ENCODE assay signal across 14 cellular contexts in genomic region chr4:26248647-26249046, GRCh38.
DNase-seq lines count a peak whose midpoint lies in the region; ATAC-seq and TF ChIP-seq lines count a peak whose summit lies in the region.
"Had no signal": no experiment of that assay in that cellular context is flagged by ENCODE, and none has a peak within 500 bp of the region (broad histone marks: within the 10 kb centered on the region; RNA-seq: fewer than 3 reads in every experiment).

No MANE protein-coding gene starts in this region.

- peak; percentile 89 for DNase-seq in DMS 273 (lab: John Stamatoyannopoulos, UW; ENCODE audit: unreplicated experiment)
- peak; percentile 3 for DNase-seq in NCI-H1417 treated with DMSO at 0.1 percent for 48 hours (lab: John Stamatoyannopoulos, UW)
- DNase-seq in SK-N-MC (ENCODE audit: low read depth, low spot score) = peak; percentile 40
- peak; percentile 81 for DNase-seq in iris pigment epithelial cell (ENCODE audit: low read depth)
- no peak for DNase-seq in stimulated activated CD4-positive, alpha-beta T cell treated with anti-CD3 and anti-CD28 coated beads, Interleukin-2, amount 100 ng/mL, for 24 hours
- DNase-seq in spleen = no peak
- no peak for DNase-seq in activated CD4-positive, alpha-beta T cell treated with anti-CD3 and anti-CD28 coated beads, Interleukin-2, amount 10 ng/mL, durations not matched to agents 24 days and 14 days
- DNase-seq: Caco-2; effector CD8-positive, alpha-beta T cell; kidney glomerular epithelial cell; NCI-H526; T1000 had no signal

- peaks cover 7% of the 10 kb centered on the region for H3K9me3 Mint-ChIP-seq in activated CD4-positive, alpha-beta T cell treated with anti-CD3 and anti-CD28 coated beads, Interleukin-2, amount 10 ng/mL, durations not matched to agents 24 days and 14 days

- H3K36me3 ChIP-seq in SK-N-MC (ENCODE audit: insufficient read depth, low read length) (no peaks in the 10 kb centered on the region), spleen (no peaks in the 10 kb centered on the region)

- no peak overlapping the region for H3K9ac ChIP-seq in SK-N-MC (ENCODE audit: insufficient read length)

- no peak for TF ChIP-seq CTCF in spleen (IDR thresholded peaks at IDR 0.05 in 8 of 11, conservative IDR thresholded peaks at IDR 0.05 in 3 of 11)

- ATAC-seq in HG03439 (IDR thresholded peaks at IDR 0.05; ENCODE audit: unreplicated experiment) = no peak
- ATAC-seq: GM23338 had no signal

- TF ChIP-seq POLR2A in spleen (IDR thresholded peaks at IDR 0.05) = no peak

- no peak overlapping the region for H3K27ac Mint-ChIP-seq in activated CD4-positive, alpha-beta T cell treated with anti-CD3 and anti-CD28 coated beads, Interleukin-2, amount 10 ng/mL, durations not matched to agents 24 days and 14 days
- H3K27ac Mint-ChIP-seq: GM23338 had no signal

- no peaks in the 10 kb centered on the region for H3K27me3 ChIP-seq in spleen (replicated peaks in 1 of 7)

- H3K9me3 ChIP-seq in SK-N-MC (ENCODE audit: low read depth, low read length) = peaks cover 3% of the 10 kb centered on the region; the same call in 1 of the 2 replicates
- peaks cover 0 to 2% (median 0%) of the 10 kb centered on the region in 8 donors for H3K9me3 ChIP-seq in spleen
- H3K9me3 ChIP-seq: Caco-2 had no signal

- H3K4me1 Mint-ChIP-seq in activated CD4-positive, alpha-beta T cell treated with anti-CD3 and anti-CD28 coated beads, Interleukin-2, amount 10 ng/mL, durations not matched to agents 24 days and 14 days = peaks cover 3% of the 10 kb centered on the region
- H3K4me1 Mint-ChIP-seq: GM23338 had no signal

- peak overlapping the region; percentile 58 for H3K4me3 ChIP-seq in SK-N-MC
- no peak overlapping the region for H3K4me3 ChIP-seq in spleen
- H3K4me3 ChIP-seq: GM23338 had no signal

- intact Hi-C loops in spleen (cut with DNase I; ENCODE audit: low total_unique reads) = no loop called here
- intact Hi-C loops in activated CD4-positive, alpha-beta T cell treated with anti-CD3 and anti-CD28 coated beads, Interleukin-2, amount 10 ng/mL, durations not matched to agents 24 days and 14 days (cut with micrococcal nuclease) = no loop called here

- no peak overlapping the region for H3K4me3 Mint-ChIP-seq in activated CD4-positive, alpha-beta T cell treated with anti-CD3 and anti-CD28 coated beads, Interleukin-2, amount 10 ng/mL, durations not matched to agents 24 days and 14 days
- H3K4me3 Mint-ChIP-seq: GM23338 had no signal

- H3K27ac ChIP-seq in SK-N-MC (peak overlapping the region; percentile 62; the same call in 1 of the 2 replicates), spleen (no peak overlapping the region)

- H3K4me1 ChIP-seq in spleen = no peaks in the 10 kb centered on the region

- H3K36me3 Mint-ChIP-seq in activated CD4-positive, alpha-beta T cell treated with anti-CD3 and anti-CD28 coated beads, Interleukin-2, amount 10 ng/mL, durations not matched to agents 24 days and 14 days (ENCODE audit: low read depth) = no peaks in the 10 kb centered on the region

- no peaks in the 10 kb centered on the region for H3K27me3 Mint-ChIP-seq in activated CD4-positive, alpha-beta T cell treated with anti-CD3 and anti-CD28 coated beads, Interleukin-2, amount 10 ng/mL, durations not matched to agents 24 days and 14 days

Comparison
In these comparisons a context has a peak if more than half of its experiments do, and no peak if none do; other contexts are left out.
1. DNase-seq: peak in DMS 273 (single experiment), NCI-H1417 treated with DMSO at 0.1 percent for 48 hours (single experiment), SK-N-MC (single experiment) and iris pigment epithelial cell (single experiment); none in stimulated activated CD4-positive, alpha-beta T cell treated with anti-CD3 and anti-CD28 coated beads, Interleukin-2, amount 100 ng/mL, for 24 hours (0 of 2), spleen (single experiment) and activated CD4-positive, alpha-beta T cell treated with anti-CD3 and anti-CD28 coated beads, Interleukin-2, amount 10 ng/mL, durations not matched to agents 24 days and 14 days (single experiment).